ENCODE assay signal across 13 cellular contexts in genomic region chr22:27754247-27754887, GRCh38. TPM values are rescaled to one million over a fixed set of nuclear protein-coding genes. Genes with fewer than 3 reads are reported as not detected.
DNase-seq lines count a peak whose midpoint lies in the region; ATAC-seq, FAIRE-seq and TF ChIP-seq lines count a peak whose summit lies in the region.
"Had no signal": no experiment of that assay in that cellular context is flagged by ENCODE, and none has a peak within 500 bp of the region (broad histone marks: within the 10 kb centered on the region; RNA-seq: fewer than 3 reads in every experiment).

No MANE protein-coding gene starts in this region.

- H3K27me3 ChIP-seq in astrocyte (ENCODE audit: insufficient read depth, low read length), result no peaks in the 10 kb centered on the region
- no peaks in the 10 kb centered on the region for H3K27me3 ChIP-seq in thoracic aorta (replicated peaks; ENCODE audit: insufficient read depth)
- no peaks in the 10 kb centered on the region for H3K27me3 ChIP-seq in small intestine (ENCODE audit: control insufficient read depth in 2 of 2, insufficient read depth in 2 of 2, low read length in 2 of 2)

- DNase-seq in NCI-H1694 treated with DMSO at 0.1 percent for 48 hours (lab: John Stamatoyannopoulos, UW) (peak; percentile 7), NCI-H1694 (lab: John Stamatoyannopoulos, UW) (no peak), astrocyte (ENCODE audit: low read depth) (peak; percentile 52), left ventricle myocardium superior (peak; percentile 49), thoracic aorta (ENCODE audit: low spot score) (no peak), HuH-7 (ENCODE audit: low spot score) (no peak), small intestine (no peak)
- no peak for DNase-seq in activated naive CD4-positive, alpha-beta T cell treated with anti-CD3 and anti-CD28 coated beads, Interleukin-2, amount 50 U/mL, for 16 hours
- DNase-seq: immature natural killer cell, natural killer cell had no signal

- FAIRE-seq in astrocyte (lab: Jason Lieb, UNC) (no peak), small intestine (lab: Jason Lieb, UNC) (no peak)
- FAIRE-seq: endothelial cell of umbilical vein, GM18507 had no signal

- peaks cover 44% of the 10 kb centered on the region for H3K4me1 ChIP-seq in astrocyte (ENCODE audit: insufficient read depth, low read length)
- peaks cover 42 to 86% of the 10 kb centered on the region in 2 donors for H3K4me1 ChIP-seq in thoracic aorta (ENCODE audit: control insufficient read depth in 1 of 2, low read depth in 2 of 2)
- H3K4me1 ChIP-seq in small intestine (ENCODE audit: control insufficient read depth in 2 of 2, insufficient read depth in 1 of 2, low read depth in 1 of 2, low read length in 1 of 2), result peaks cover 0 to 3% of the 10 kb centered on the region in 2 donors

- peaks cover 85% of the 10 kb centered on the region for H3K79me2 ChIP-seq in astrocyte (ENCODE audit: insufficient read depth, low read length)

- no peak overlapping the region for H3K4me3 Mint-ChIP-seq in astrocyte (ENCODE audit: unreplicated experiment)
- H3K4me3 Mint-ChIP-seq: immature natural killer cell; natural killer cell; stimulated activated effector memory CD8-positive, alpha-beta T cell treated with anti-CD3 and anti-CD28 coated beads, Interleukin-12 subunit alpha, Interleukin-12 subunit beta, amount 100 ng/mL, for 72 hours had no signal

- H3K9me3 ChIP-seq in astrocyte (ENCODE audit: insufficient read depth, low read depth, low read length) (no peaks in the 10 kb centered on the region), thoracic aorta (no peaks in the 10 kb centered on the region), small intestine (ENCODE audit: control insufficient read depth, low read depth) (no peaks in the 10 kb centered on the region)

- H3K36me3 ChIP-seq in astrocyte (ENCODE audit: insufficient read depth, low read length) (peaks cover 13% of the 10 kb centered on the region), thoracic aorta (no peaks in the 10 kb centered on the region), small intestine (ENCODE audit: control insufficient read depth in 2 of 2, insufficient read depth in 2 of 2, low read length in 2 of 2) (no peaks in the 10 kb centered on the region)

- 79 to 89% (median 85%) methylated on average over 19 of the region's 19 CpGs for WGBS in small intestine, 3 donors

- H4K20me1 ChIP-seq in astrocyte (ENCODE audit: insufficient read depth, low read length), result peaks cover 100% of the 10 kb centered on the region

- no peak overlapping the region for H3K9ac ChIP-seq in astrocyte (ENCODE audit: low read length)

- H3K27ac ChIP-seq in astrocyte (ENCODE audit: low read depth, low read length), result no peak overlapping the region
- peak overlapping the region; percentile 72 to 86 for H3K27ac ChIP-seq in thoracic aorta
- no peak overlapping the region for H3K27ac ChIP-seq in small intestine (ENCODE audit: low read depth in 1 of 2, low read length in 1 of 2)

- peaks cover 58% of the 10 kb centered on the region for H3K4me1 Mint-ChIP-seq in astrocyte (ENCODE audit: low read depth, unreplicated experiment)

- H3K4me3 ChIP-seq in astrocyte (ENCODE audit: insufficient read depth, low read depth, low read length) (no peak overlapping the region), thoracic aorta (no peak overlapping the region), small intestine (ENCODE audit: low read depth in 1 of 2, low read length in 2 of 2) (no peak overlapping the region)

- intact Hi-C loops in left ventricle myocardium superior (cut with micrococcal nuclease), result no loop called here

- no peaks in the 10 kb centered on the region for H3K27me3 Mint-ChIP-seq in astrocyte (ENCODE audit: low read depth, unreplicated experiment)

- peak overlapping the region; percentile 41 for H3K27ac Mint-ChIP-seq in astrocyte (ENCODE audit: unreplicated experiment)
- H3K27ac Mint-ChIP-seq: immature natural killer cell; natural killer cell; stimulated activated effector memory CD8-positive, alpha-beta T cell treated with anti-CD3 and anti-CD28 coated beads, Interleukin-12 subunit alpha, Interleukin-12 subunit beta, amount 100 ng/mL, for 72 hours had no signal

- peak overlapping the region; percentile 2 for H3K4me2 ChIP-seq in astrocyte (ENCODE audit: low read length)

- TF ChIP-seq CTCF in astrocyte (IDR thresholded peaks at IDR 0.05; ENCODE audit: insufficient read depth, low read depth, low read length) (no peak), thoracic aorta (IDR thresholded peaks at IDR 0.05) (no peak)

- no peak for ATAC-seq in left ventricle myocardium superior
- no peak for ATAC-seq in thoracic aorta (ENCODE audit: insufficient number of reproducible peaks, low FRiP score, low read depth)
- ATAC-seq: natural killer cell; stimulated activated effector memory CD8-positive, alpha-beta T cell treated with anti-CD3 and anti-CD28 coated beads, Interleukin-12 subunit alpha, Interleukin-12 subunit beta, amount 100 ng/mL, for 72 hours had no signal

- H3K36me3 Mint-ChIP-seq in astrocyte (ENCODE audit: low read depth, unreplicated experiment), result peaks cover 31% of the 10 kb centered on the region
- H3K36me3 Mint-ChIP-seq: immature natural killer cell; natural killer cell; stimulated activated effector memory CD8-positive, alpha-beta T cell treated with anti-CD3 and anti-CD28 coated beads, Interleukin-12 subunit alpha, Interleukin-12 subunit beta, amount 100 ng/mL, for 72 hours had no signal

- H3K9me3 Mint-ChIP-seq in astrocyte (ENCODE audit: unreplicated experiment), result no peaks in the 10 kb centered on the region
- H3K9me3 Mint-ChIP-seq: immature natural killer cell; natural killer cell; stimulated activated effector memory CD8-positive, alpha-beta T cell treated with anti-CD3 and anti-CD28 coated beads, Interleukin-12 subunit alpha, Interleukin-12 subunit beta, amount 100 ng/mL, for 72 hours had no signal

- H2AFZ ChIP-seq in astrocyte (ENCODE audit: low read depth, low read length), result no peak overlapping the region

RNA-seq across cellular contexts. Expression of gene MN1, which starts 47.2 kb away (rescaled TPM):
- total RNA-seq in astrocyte, result 98.6 and 110 TPM in 2 replicates
- 5.3 TPM for total RNA-seq in left ventricle myocardium superior
- total RNA-seq in thoracic aorta, result 10 to 100 TPM; 30.1 to 39.8 TPM
- 1 to 10 TPM in 1 of 3 donors, under 1 TPM in 1, not detected in 1; 0.81 to 2.1 TPM for polyA plus RNA-seq in small intestine

Comparison
In these comparisons a context has a peak if more than half of its experiments do, and no peak if none do; other contexts are left out.
1. DNase-seq: peak in NCI-H1694 treated with DMSO at 0.1 percent for 48 hours (single experiment), astrocyte (single experiment) and left ventricle myocardium superior (single experiment); none in NCI-H1694 (single experiment), thoracic aorta (single experiment), HuH-7 (single experiment), small intestine (single experiment) and activated naive CD4-positive, alpha-beta T cell treated with anti-CD3 and anti-CD28 coated beads, Interleukin-2, amount 50 U/mL, for 16 hours (single experiment).
2. H3K27ac ChIP-seq: peak in thoracic aorta (2 of 2); none in astrocyte (single experiment) and small intestine (0 of 2).